In genomic region chr16:12775689-12776236, GRCh38 we compare ENCODE assay signal across 3 cellular contexts.
TF ChIP-seq lines count a peak whose summit lies in the region.

No MANE protein-coding gene starts in this region.

TF ChIP-seq in SK-N-SH, 30 proteins besides CTCF, POLR2A, EP300 and RAD21 (continued from another document):
- no peak for TF ChIP-seq FOXJ3 (CRISPR knock-in tag; IDR thresholded peaks at IDR 0.05)

TF ChIP-seq in SK-N-SH treated with all-trans-retinoic acid at 6 μM for 48 hours, 23 proteins besides CTCF, POLR2A, EP300 and RAD21:
- TF ChIP-seq, protein P1, sequence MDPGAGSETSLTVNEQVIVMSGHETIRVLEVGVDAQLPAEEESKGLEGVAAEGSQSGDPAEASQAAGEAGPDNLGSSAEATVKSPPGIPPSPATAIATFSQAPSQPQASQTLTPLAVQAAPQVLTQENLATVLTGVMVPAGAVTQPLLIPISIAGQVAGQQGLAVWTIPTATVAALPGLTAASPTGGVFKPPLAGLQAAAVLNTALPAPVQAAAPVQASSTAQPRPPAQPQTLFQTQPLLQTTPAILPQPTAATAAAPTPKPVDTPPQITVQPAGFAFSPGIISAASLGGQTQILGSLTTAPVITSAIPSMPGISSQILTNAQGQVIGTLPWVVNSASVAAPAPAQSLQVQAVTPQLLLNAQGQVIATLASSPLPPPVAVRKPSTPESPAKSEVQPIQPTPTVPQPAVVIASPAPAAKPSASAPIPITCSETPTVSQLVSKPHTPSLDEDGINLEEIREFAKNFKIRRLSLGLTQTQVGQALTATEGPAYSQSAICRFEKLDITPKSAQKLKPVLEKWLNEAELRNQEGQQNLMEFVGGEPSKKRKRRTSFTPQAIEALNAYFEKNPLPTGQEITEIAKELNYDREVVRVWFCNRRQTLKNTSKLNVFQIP (CRISPR knock-in tag; IDR thresholded peaks at IDR 0.05; ENCODE audit: borderline replicate concordance, low read depth) = no peak
- TF ChIP-seq ISL1 (CRISPR knock-in tag; IDR thresholded peaks at IDR 0.05) = no peak
- no peak for TF ChIP-seq ZNF70 (CRISPR knock-in tag; IDR thresholded peaks at IDR 0.05)
- no peak for TF ChIP-seq ZC3H10 (CRISPR knock-in tag; IDR thresholded peaks at IDR 0.05)
TF ChIP-seq in SK-N-SH treated with all-trans-retinoic acid at 6 μM for 48 hours: peak in this region for 0.

TF ChIP-seq in K562, 482 proteins besides CTCF, POLR2A, EP300 and RAD21 (continued from another document):
- TF ChIP-seq USF2 (CRISPR knock-in tag; IDR thresholded peaks at IDR 0.05) (no peak), TFAM (CRISPR knock-in tag; conservative IDR thresholded peaks at IDR 0.05) (no peak), CGGBP1 (CRISPR knock-in tag; IDR thresholded peaks at IDR 0.05) (no peak), ADNP (tag; IDR thresholded peaks at IDR 0.05) (0 out of 2 replicates have a peak, but pooled peaks have one; percentile 48), KLF16 (IDR thresholded peaks at IDR 0.05) (peak; percentile 24; the same call in 1 of the 2 replicates), MEIS2 (IDR thresholded peaks at IDR 0.05; ENCODE audit: partially characterized antibody) (peak; percentile 69), SRSF3 (IDR thresholded peaks at IDR 0.05; ENCODE audit: insufficient read depth, low read length) (no peak), CBFA2T3 (IDR thresholded peaks at IDR 0.05) (peak; percentile 30; the same call in 1 of the 2 replicates), DIDO1 (tag; IDR thresholded peaks at IDR 0.05; ENCODE audit: low read depth) (no peak), NRF1 (conservative IDR thresholded peaks at IDR 0.05 in 1 of 2, IDR thresholded peaks at IDR 0.05 in 1 of 2) (no peak), TEAD4 (IDR thresholded peaks at IDR 0.05; ENCODE audit: low read length) (peak; percentile 46; the same call in 1 of the 2 replicates), TEAD4 (CRISPR knock-in tag; IDR thresholded peaks at IDR 0.05; ENCODE audit: borderline replicate concordance) (no peak), RNF219 (CRISPR knock-in tag; IDR thresholded peaks at IDR 0.05) (no peak), ZFP36 (IDR thresholded peaks at IDR 0.05; ENCODE audit: low read depth, low read length, partially characterized antibody) (peak; percentile 21), TRIM25 (IDR thresholded peaks at IDR 0.05; ENCODE audit: borderline replicate concordance) (no peak), ARID1B (IDR thresholded peaks at IDR 0.05) (0 out of 2 replicates have a peak, but pooled peaks have one; percentile 16), CEBPB (tag; IDR thresholded peaks at IDR 0.05) (no peak), RHOXF2B (CRISPR knock-in tag; conservative IDR thresholded peaks at IDR 0.05) (no peak), SRF (CRISPR knock-in tag; IDR thresholded peaks at IDR 0.05) (peak in 1 of 2 experiments; percentile 71; a peak in 1 of 4 replicates)
